ENCODE assay signal across 18 cellular contexts in genomic region chr14:48747683-48748082, GRCh38.
DNase-seq lines count a peak whose midpoint lies in the region; ATAC-seq and TF ChIP-seq lines count a peak whose summit lies in the region.
"Had no signal": no experiment of that assay in that cellular context is flagged by ENCODE, and none has a peak within 500 bp of the region (broad histone marks: within the 10 kb centered on the region; RNA-seq: fewer than 3 reads in every experiment).

No MANE protein-coding gene starts in this region.

- TF ChIP-seq POLR2A in erythroblast (IDR thresholded peaks at IDR 0.05; ENCODE audit: low read length) = no peak

- H4K20me1 ChIP-seq in BLaER1 (no peaks in the 10 kb centered on the region), GM23338 (replicated peaks; ENCODE audit: insufficient read depth) (no peaks in the 10 kb centered on the region)

- H3K36me3 ChIP-seq in BLaER1 (no peaks in the 10 kb centered on the region), GM23338 (ENCODE audit: insufficient read depth) (no peaks in the 10 kb centered on the region)

- H3K27me3 Mint-ChIP-seq in GM23338 (ENCODE audit: insufficient read depth, low read depth, poor library complexity) (peaks cover 1% of the 10 kb centered on the region), nephron (ENCODE audit: low read depth) (no peaks in the 10 kb centered on the region)
- H3K27me3 Mint-ChIP-seq: CD4-positive, CD25-positive, alpha-beta regulatory T cell had no signal

- TF ChIP-seq CTCF in GM23338 (conservative IDR thresholded peaks at IDR 0.05; ENCODE audit: low read depth in 2 of 2) = no peak
- TF ChIP-seq CTCF in nephron (IDR thresholded peaks at IDR 0.05; ENCODE audit: unreplicated experiment in 3 of 3) = no peak

- H3K4me3 Mint-ChIP-seq in GM23338 (no peak overlapping the region), nephron (no peak overlapping the region)
- H3K4me3 Mint-ChIP-seq: CD4-positive, CD25-positive, alpha-beta regulatory T cell had no signal

- no peaks in the 10 kb centered on the region for H3F3A ChIP-seq in GM23338 (replicated peaks; ENCODE audit: low read depth)

- ATAC-seq in GM23338 = no peak
- no peak for ATAC-seq in sciatic nerve
- ATAC-seq: A549 had no signal

- H3K4me2 ChIP-seq in BLaER1 = peak overlapping the region; percentile 22
- H3K4me2 ChIP-seq in GM23338 = no peak overlapping the region
- H3K4me2 ChIP-seq: A549, KMS-11, PC-9, SK-N-SH had no signal

- intact Hi-C loops in sciatic nerve (cut with DNase I) = no loop called here

- no peaks in the 10 kb centered on the region for H3K9me3 ChIP-seq in BLaER1
- H3K9me3 ChIP-seq: A549, SK-N-SH had no signal

- H3K4me1 Mint-ChIP-seq in GM23338 (peaks cover under 1% of the 10 kb centered on the region; the same call in 1 of the 3 replicates), nephron (peaks cover 19% of the 10 kb centered on the region)
- H3K4me1 Mint-ChIP-seq: CD4-positive, CD25-positive, alpha-beta regulatory T cell had no signal

- H3K79me2 ChIP-seq in GM23338 (replicated peaks; ENCODE audit: insufficient read depth) = no peaks in the 10 kb centered on the region

- H3K4me1 ChIP-seq in BLaER1 (peaks cover 12% of the 10 kb centered on the region), GM23338 (ENCODE audit: insufficient read depth) (peaks cover 8% of the 10 kb centered on the region; the same call in 1 of the 2 replicates)
- H3K4me1 ChIP-seq: A549 had no signal

- no peak overlapping the region for H3K9ac ChIP-seq in BLaER1
- H3K9ac ChIP-seq: KMS-11, SK-N-SH had no signal

- H3K27ac Mint-ChIP-seq in GM23338 (no peak overlapping the region), nephron (peak overlapping the region in 2 of 3 experiments; percentile 39 to 68)
- H3K27ac Mint-ChIP-seq: CD4-positive, CD25-positive, alpha-beta regulatory T cell had no signal

- no peaks in the 10 kb centered on the region for H3K27me3 ChIP-seq in BLaER1
- no peaks in the 10 kb centered on the region for H3K27me3 ChIP-seq in GM23338 (ENCODE audit: insufficient read depth)

- H3K4me3 ChIP-seq in BLaER1 = no peak overlapping the region
- H3K4me3 ChIP-seq in GM23338 = no peak overlapping the region
- H3K4me3 ChIP-seq: A549, PC-9 had no signal

- H3K9me3 Mint-ChIP-seq in GM23338 (no peaks in the 10 kb centered on the region), nephron (no peaks in the 10 kb centered on the region)

- DNase-seq in GM23338 (ENCODE audit: low spot score) (no peak), NCI-H748 treated with DMSO at 0.1 percent for 48 hours (lab: John Stamatoyannopoulos, UW) (peak; percentile 58), sciatic nerve (ENCODE audit: low spot score) (no peak), erythroblast (lab: John Stamatoyannopoulos, UW) (no peak), DMS79 (lab: John Stamatoyannopoulos, UW) (no peak), GDM1 (lab: John Stamatoyannopoulos, UW) (no peak)
- DNase-seq: CD4-positive, CD25-positive, alpha-beta regulatory T cell; EL; H7; NCI-H1092 treated with DMSO at 0.1 percent for 48 hours; NCI-H187 treated with DMSO at 0.1 percent for 48 hours; NCI-H524 treated with DMSO at 0.1 percent for 48 hours; PC-9; SK-N-SH had no signal

- H3K27ac ChIP-seq in BLaER1 (no peak overlapping the region), GM23338 (ENCODE audit: low read depth) (no peak overlapping the region)
- H3K27ac ChIP-seq: A549, KMS-11, PC-9 had no signal

- peak overlapping the region; percentile 6; the same call in 1 of the 2 replicates for H2AFZ ChIP-seq in GM23338
- H2AFZ ChIP-seq: PC-9 had no signal

- H3K36me3 Mint-ChIP-seq in GM23338 (ENCODE audit: low read depth) (no peaks in the 10 kb centered on the region), nephron (ENCODE audit: low read depth) (no peaks in the 10 kb centered on the region)
- H3K36me3 Mint-ChIP-seq: CD4-positive, CD25-positive, alpha-beta regulatory T cell had no signal

- peaks cover 7% of the 10 kb centered on the region for H3K9me2 ChIP-seq in GM23338 (ENCODE audit: insufficient read depth)
- H3K9me2 ChIP-seq: SK-N-SH had no signal

TF ChIP-seq in GM23338, 12 proteins besides CTCF, POLR2A, EP300 and RAD21 (continues in another document):
- TF ChIP-seq EZH2phosphoT487 (IDR thresholded peaks at IDR 0.05; ENCODE audit: unreplicated experiment) (no peak), STAT1 (IDR thresholded peaks at IDR 0.05; ENCODE audit: unreplicated experiment) (no peak), JUNB (IDR thresholded peaks at IDR 0.05; ENCODE audit: unreplicated experiment) (no peak), ZNF462 (CRISPR knock-in tag; IDR thresholded peaks at IDR 0.05) (no peak), POLR2AphosphoS5 (IDR thresholded peaks at IDR 0.05; ENCODE audit: low read depth) (no peak)
